Comparison of ENCODE assay signal across 20 cellular contexts in genomic region chr12:25100203-25100602, GRCh38.
"Had no signal": no experiment of that assay in that cellular context is flagged by ENCODE, and none has a peak within 500 bp of the region (broad histone marks: within the 10 kb centered on the region; RNA-seq: fewer than 3 reads in every experiment).

No MANE protein-coding gene starts in this region.

- H3K9me3 Mint-ChIP-seq: activated CD4-positive, alpha-beta memory T cell treated with anti-CD3 and anti-CD28 coated beads for 36 hours; activated T-helper 1 cell treated with anti-CD3 and anti-CD28 coated beads, Interleukin-12 subunit alpha, Interleukin-12 subunit beta, Interleukin-2, Interleukin-4 antibody, amounts not matched to agents 30 ng/mL and 10 ng/mL and 1 ng/mL, durations not matched to agents 14 hours and 24 hours and 36 hours; nephron; type B pancreatic cell had no signal

- DNase-seq: activated CD4-positive, alpha-beta memory T cell treated with anti-CD3 and anti-CD28 coated beads for 36 hours; activated CD4-positive, CD25-positive, alpha-beta regulatory T cell treated with anti-CD3 and anti-CD28 coated beads, Interleukin-2, amount 50 U/mL, for 72 hours; activated CD8-positive, alpha-beta memory T cell treated with anti-CD3 and anti-CD28 coated beads, Interleukin-2, amount 50 U/mL, for 48 hours; activated naive CD4-positive, alpha-beta T cell treated with Interleukin-2 at 50 U/mL for 16 hours; colonic mucosa; heart right ventricle; islet precursor cell; left ventricle myocardium inferior; mesenchymal stem cell; occipital lobe; spleen; stimulated activated CD4-positive, alpha-beta T cell treated with anti-CD3 and anti-CD28 coated beads, Interleukin-1b, Interleukin-23, amount 100 ng/mL, for 48 hours; T-helper 2 cell had no signal

- H3K27me3 Mint-ChIP-seq: activated CD4-positive, alpha-beta memory T cell treated with anti-CD3 and anti-CD28 coated beads for 36 hours; stimulated activated memory B cell treated with anti-CD40 and anti-IgM and Interleukin-4, amounts not matched to agents 10 μg/mL and 1 μg/mL and 100 μg/mL, for 72 hours; type B pancreatic cell had no signal

- H3K36me3 ChIP-seq: colonic mucosa, left ventricle myocardium inferior, prostate gland, suprapubic skin had no signal

- H3K9me3 ChIP-seq: colonic mucosa, heart right ventricle, left ventricle myocardium inferior, prostate gland, spleen, suprapubic skin had no signal

- H3K27ac ChIP-seq: colonic mucosa, heart right ventricle, left ventricle myocardium inferior, prostate gland, suprapubic skin had no signal

- H3K27me3 ChIP-seq: colonic mucosa, heart right ventricle, spleen, suprapubic skin had no signal

- H3K4me1 Mint-ChIP-seq: nephron; stimulated activated memory B cell treated with anti-CD40 and anti-IgM and Interleukin-4, amounts not matched to agents 10 μg/mL and 1 μg/mL and 100 μg/mL, for 72 hours had no signal

- H3K4me1 ChIP-seq: colonic mucosa, left ventricle myocardium inferior, prostate gland, suprapubic skin had no signal

- H3K4me3 ChIP-seq: colonic mucosa, heart right ventricle, left ventricle myocardium inferior, prostate gland, spleen, suprapubic skin had no signal

- H3K4me3 Mint-ChIP-seq: activated CD4-positive, alpha-beta memory T cell treated with anti-CD3 and anti-CD28 coated beads for 36 hours; activated T-helper 1 cell treated with anti-CD3 and anti-CD28 coated beads, Interleukin-12 subunit alpha, Interleukin-12 subunit beta, Interleukin-2, Interleukin-4 antibody, amounts not matched to agents 30 ng/mL and 10 ng/mL and 1 ng/mL, durations not matched to agents 14 hours and 24 hours and 36 hours; nephron; type B pancreatic cell had no signal

- ATAC-seq: heart right ventricle; sciatic nerve; stimulated activated memory B cell treated with anti-CD40 and anti-IgM and Interleukin-4, amounts not matched to agents 10 μg/mL and 1 μg/mL and 100 μg/mL, for 72 hours had no signal

- H3K27ac Mint-ChIP-seq: activated CD4-positive, alpha-beta memory T cell treated with anti-CD3 and anti-CD28 coated beads for 36 hours; activated T-helper 1 cell treated with anti-CD3 and anti-CD28 coated beads, Interleukin-12 subunit alpha, Interleukin-12 subunit beta, Interleukin-2, Interleukin-4 antibody, amounts not matched to agents 30 ng/mL and 10 ng/mL and 1 ng/mL, durations not matched to agents 14 hours and 24 hours and 36 hours; nephron; stimulated activated memory B cell treated with anti-CD40 and anti-IgM and Interleukin-4, amounts not matched to agents 10 μg/mL and 1 μg/mL and 100 μg/mL, for 72 hours; type B pancreatic cell had no signal
